Comparison of ENCODE assay signal across 33 cellular contexts in the genomic region with DNA sequence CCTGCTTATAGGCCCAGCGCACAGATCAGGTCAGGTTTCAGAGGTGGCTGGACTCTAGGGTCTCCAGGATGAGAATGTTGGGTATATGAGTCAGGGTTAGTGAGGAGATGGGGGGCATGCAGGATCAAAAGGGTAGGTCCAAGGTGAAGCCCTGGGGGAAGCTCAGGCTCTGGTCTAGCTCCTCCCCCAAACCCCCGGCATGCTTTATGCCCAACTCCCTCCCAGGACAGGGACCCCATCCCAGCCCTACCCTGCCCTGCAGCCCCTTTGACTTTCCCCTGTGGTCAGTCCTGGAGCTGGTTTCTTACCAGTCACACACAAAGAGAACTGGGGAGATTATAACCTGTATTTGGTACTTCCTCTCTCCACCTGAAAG. TPM values are rescaled to one million over a fixed set of nuclear protein-coding genes. Genes with fewer than 3 reads are reported as not detected.
"Had no signal": no experiment of that assay in that cellular context is flagged by ENCODE, and none has a peak within 500 bp of the region (broad histone marks: within the 10 kb centered on the region; RNA-seq: fewer than 3 reads in every experiment).

No MANE protein-coding gene starts in this region.

- H3K4me1 Mint-ChIP-seq: mesothelial cell of epicardium, neural progenitor cell had no signal

- H3K36me3 Mint-ChIP-seq: activated naive CD8-positive, alpha-beta T cell treated with anti-CD3 and anti-CD28 coated beads for 36 hours; immature natural killer cell; mesothelial cell of epicardium; neural progenitor cell had no signal

- H3K4me2 ChIP-seq: hepatocyte, neural progenitor cell, smooth muscle cell had no signal

- H2AFZ ChIP-seq: hepatocyte, neural progenitor cell had no signal

- H3K27ac Mint-ChIP-seq: activated CD4-positive, alpha-beta T cell treated with anti-CD3 and anti-CD28 coated beads, Interleukin-2, amount 10 ng/mL, durations not matched to agents 7 days and 5 days; activated CD8-positive, alpha-beta T cell treated with anti-CD3 and anti-CD28 coated beads for 36 hours; activated naive CD8-positive, alpha-beta T cell treated with anti-CD3 and anti-CD28 coated beads for 36 hours; effector memory CD8-positive, alpha-beta T cell; immature natural killer cell; mesothelial cell of epicardium; neural progenitor cell had no signal

- H3K9me3 ChIP-seq: esophagus muscularis mucosa, thyroid gland had no signal

- ATAC-seq: activated CD8-positive, alpha-beta T cell treated with anti-CD3 and anti-CD28 coated beads for 36 hours; effector memory CD8-positive, alpha-beta T cell; left ventricle myocardium superior; naive thymus-derived CD8-positive, alpha-beta T cell; sciatic nerve had no signal

- H3K9ac ChIP-seq: neural progenitor cell had no signal

- H3K27me3 ChIP-seq: thyroid gland had no signal

- FAIRE-seq: astrocyte, colon, frontal cortex had no signal

- DNase-seq: activated CD4-positive, alpha-beta T cell treated with anti-CD3 and anti-CD28 coated beads, Interleukin-2, amount 10 ng/mL, durations not matched to agents 7 days and 5 days; activated CD4-positive, CD25-positive, alpha-beta regulatory T cell; activated CD8-positive, alpha-beta T cell treated with anti-CD3 and anti-CD28 coated beads for 36 hours; activated naive CD4-positive, alpha-beta T cell treated with Interleukin-2 at 50 U/mL for 16 hours; activated naive CD8-positive, alpha-beta T cell treated with anti-CD3 and anti-CD28 coated beads for 36 hours; activated T-cell treated with anti-CD3 and anti-CD28 coated beads, Interleukin-2, amount 50 U/mL, for 1 hour; central memory CD4-positive, alpha-beta T cell; dorsolateral prefrontal cortex; effector memory CD8-positive, alpha-beta T cell; glutamatergic neuron; immature natural killer cell; kidney glomerular epithelial cell; left ventricle myocardium superior; mammary epithelial cell; naive thymus-derived CD8-positive, alpha-beta T cell; stimulated activated CD4-positive, alpha-beta T cell treated with anti-CD3 and anti-CD28 coated beads, Interleukin-2, amount 100 ng/mL, for 48 hours; stimulated activated naive CD4-positive, alpha-beta T cell; thyroid gland had no signal

- H3K36me3 ChIP-seq: esophagus muscularis mucosa, neural progenitor cell, thyroid gland had no signal

- H3K27ac ChIP-seq: dorsolateral prefrontal cortex, esophagus muscularis mucosa, hepatocyte, neural progenitor cell, thyroid gland had no signal

- H3K4me3 Mint-ChIP-seq: activated CD4-positive, alpha-beta T cell treated with anti-CD3 and anti-CD28 coated beads, Interleukin-2, amount 10 ng/mL, durations not matched to agents 7 days and 5 days; activated CD8-positive, alpha-beta T cell treated with anti-CD3 and anti-CD28 coated beads for 36 hours; activated naive CD8-positive, alpha-beta T cell treated with anti-CD3 and anti-CD28 coated beads for 36 hours; effector memory CD8-positive, alpha-beta T cell; immature natural killer cell; mesothelial cell of epicardium; naive thymus-derived CD8-positive, alpha-beta T cell; neural progenitor cell had no signal

- H3K79me2 ChIP-seq: hepatocyte had no signal

- H3K9me3 Mint-ChIP-seq: activated CD4-positive, alpha-beta T cell treated with anti-CD3 and anti-CD28 coated beads, Interleukin-2, amount 10 ng/mL, durations not matched to agents 7 days and 5 days; activated CD8-positive, alpha-beta T cell treated with anti-CD3 and anti-CD28 coated beads for 36 hours; activated naive CD8-positive, alpha-beta T cell treated with anti-CD3 and anti-CD28 coated beads for 36 hours; effector memory CD8-positive, alpha-beta T cell; immature natural killer cell; naive thymus-derived CD8-positive, alpha-beta T cell had no signal

- H3K4me3 ChIP-seq: dorsolateral prefrontal cortex, esophagus muscularis mucosa, hepatocyte, neural progenitor cell, smooth muscle cell, thyroid gland had no signal

- H3K4me1 ChIP-seq: esophagus muscularis mucosa, neural progenitor cell, thyroid gland had no signal

RNA-seq across cellular contexts. Expression of a gene that starts 9.8 kb away (rescaled TPM):
- total RNA-seq: activated CD4-positive, alpha-beta T cell treated with anti-CD3 and anti-CD28 coated beads, Interleukin-2, amount 10 ng/mL, durations not matched to agents 7 days and 5 days; activated CD8-positive, alpha-beta T cell treated with anti-CD3 and anti-CD28 coated beads for 36 hours; activated naive CD8-positive, alpha-beta T cell treated with anti-CD3 and anti-CD28 coated beads for 36 hours; astrocyte; dorsolateral prefrontal cortex; esophagus muscularis mucosa; frontal cortex; hepatocyte; left ventricle myocardium superior; mammary epithelial cell; mesothelial cell of epicardium; naive thymus-derived CD8-positive, alpha-beta T cell; osteoblast; posterior vena cava; renal cortical epithelial cell; sciatic nerve; smooth muscle cell; subcutaneous adipose tissue; T-helper 2 cell treated with Interferon-gamma antibody and Interleukin-4, amounts not matched to agents 100 ng/mL and 5 ng/mL, for 36 hours; thyroid gland; ureter had no signal
- polyA plus RNA-seq: immature natural killer cell; mammary epithelial cell; naive thymus-derived CD8-positive, alpha-beta T cell; smooth muscle cell had no signal

RNA-seq across cellular contexts. Expression of a gene that starts 10.3 kb away (rescaled TPM):
- total RNA-seq: activated CD4-positive, alpha-beta T cell treated with anti-CD3 and anti-CD28 coated beads, Interleukin-2, amount 10 ng/mL, durations not matched to agents 7 days and 5 days; activated CD8-positive, alpha-beta T cell treated with anti-CD3 and anti-CD28 coated beads for 36 hours; activated naive CD8-positive, alpha-beta T cell treated with anti-CD3 and anti-CD28 coated beads for 36 hours; astrocyte; mammary epithelial cell; mesothelial cell of epicardium; naive thymus-derived CD8-positive, alpha-beta T cell; osteoblast; renal cortical epithelial cell; smooth muscle cell; T-helper 2 cell treated with Interferon-gamma antibody and Interleukin-4, amounts not matched to agents 100 ng/mL and 5 ng/mL, for 36 hours had no signal
- polyA plus RNA-seq: hepatocyte; immature natural killer cell; mammary epithelial cell; naive thymus-derived CD8-positive, alpha-beta T cell; smooth muscle cell had no signal

RNA-seq across cellular contexts. Expression of a gene that starts 33.1 kb away (rescaled TPM):
- total RNA-seq: astrocyte; frontal cortex; hepatocyte; left ventricle myocardium superior; mammary epithelial cell; mesothelial cell of epicardium; naive thymus-derived CD8-positive, alpha-beta T cell; renal cortical epithelial cell; sciatic nerve; smooth muscle cell; subcutaneous adipose tissue had no signal
- polyA plus RNA-seq: immature natural killer cell, mammary epithelial cell, smooth muscle cell had no signal

RNA-seq across cellular contexts. Expression of a gene that starts 51.1 kb away (rescaled TPM):
- total RNA-seq: activated naive CD8-positive, alpha-beta T cell treated with anti-CD3 and anti-CD28 coated beads for 36 hours; astrocyte; mammary epithelial cell; mesothelial cell of epicardium; osteoblast; renal cortical epithelial cell; smooth muscle cell had no signal
- polyA plus RNA-seq: hepatocyte, mammary epithelial cell, smooth muscle cell had no signal
